ENCODE assay signal across 10 cellular contexts in genomic region chr6:57313711-57314471, GRCh38. TPM values are rescaled to one million over a fixed set of nuclear protein-coding genes. Genes with fewer than 3 reads are reported as not detected.
DNase-seq lines count a peak whose midpoint lies in the region; ATAC-seq, FAIRE-seq and TF ChIP-seq lines count a peak whose summit lies in the region.
"Had no signal": no experiment of that assay in that cellular context is flagged by ENCODE, and none has a peak within 500 bp of the region (broad histone marks: within the 10 kb centered on the region; RNA-seq: fewer than 3 reads in every experiment).

No MANE protein-coding gene starts in this region.

- H3K36me3 ChIP-seq in HepG2 (replicated peaks in 1 of 2; ENCODE audit: control insufficient read depth in 1 of 2, insufficient read depth in 2 of 2, low read length in 2 of 2), result no peaks in the 10 kb centered on the region; a peak in 1 of 5 replicates
- no peaks in the 10 kb centered on the region for H3K36me3 ChIP-seq in right lobe of liver
- peaks cover under 1% of the 10 kb centered on the region for H3K36me3 ChIP-seq in mesodermal cell (ENCODE audit: control insufficient read depth, insufficient read depth, low read length)

- FAIRE-seq in HepG2 (lab: Jason Lieb, UNC), result no peak

- peaks cover 2% of the 10 kb centered on the region for H3K27me3 Mint-ChIP-seq in activated CD4-positive, alpha-beta T cell treated with anti-CD3 and anti-CD28 coated beads for 36 hours

- ATAC-seq in HepG2 (no peak), right lobe of liver (no peak), HG03442 (IDR thresholded peaks at IDR 0.05; ENCODE audit: unreplicated experiment) (no peak)
- no peak for ATAC-seq in activated CD4-positive, alpha-beta T cell treated with anti-CD3 and anti-CD28 coated beads for 36 hours
- ATAC-seq in activated CD4-positive, CD25-positive, alpha-beta regulatory T cell treated with anti-CD3 and anti-CD28 coated beads, Interleukin-2, amount 50 U/mL, for 24 hours, result no peak

- TF ChIP-seq POLR2A in HepG2 (IDR thresholded peaks at IDR 0.05; ENCODE audit: insufficient read depth in 1 of 2, low read depth in 2 of 2, low read length in 2 of 2), result no peak
- TF ChIP-seq POLR2A in right lobe of liver (IDR thresholded peaks at IDR 0.05), result no peak

- H3K4me1 ChIP-seq in HepG2 (ENCODE audit: insufficient read depth, low read length) (peaks cover 34% of the 10 kb centered on the region), right lobe of liver (peaks cover 0 to 5% (median 0%) of the 10 kb centered on the region in 4 donors), mesodermal cell (ENCODE audit: control insufficient read depth, insufficient read depth, low read length, poor library complexity, severe bottlenecking) (peaks cover 18% of the 10 kb centered on the region)

- CTCF ChIA-PET in HepG2 (lab: Yijun Ruan, JAX; ENCODE audit: low intra/inter-chr PET ratio, low total read pairs), result interaction anchor here (3.8 kb wide), 1 partner anchor 410 kb away, joined by 39 read pairs; no protein-coding TSS in a partner anchor
- CTCF ChIA-PET in activated CD4-positive, alpha-beta T cell treated with anti-CD3 and anti-CD28 coated beads for 36 hours (lab: Charles Lee), result interaction anchor here (0.9 to 4.7 kb wide), 7 partner anchors 8 to 411 kb away, joined by 3 to 80 read pairs (median 4); no protein-coding TSS in a partner anchor

- H3K9ac ChIP-seq in HepG2 (ENCODE audit: insufficient read depth, low read depth, low read length), result no peak overlapping the region

- BruUV-seq in HepG2 (replicated peaks; lab: Mats Ljungman, UMichigan), result no TSS peak

- POLR2A ChIA-PET in HepG2 (lab: Yijun Ruan, JAX), result no interaction called here
- POLR2A ChIA-PET in activated CD4-positive, alpha-beta T cell treated with anti-CD3 and anti-CD28 coated beads for 36 hours (lab: Charles Lee), result no interaction called here

- TF ChIP-seq RAD21 in HepG2 (CRISPR knock-in tag; IDR thresholded peaks at IDR 0.05), result no peak

- no peak for DNase-seq in HepG2 (ENCODE audit: low spot score)
- DNase-seq in right lobe of liver, result no peak
- DNase-seq in cerebellar cortex (ENCODE audit: low spot score), result peak; percentile 12
- no peak for DNase-seq in activated CD4-positive, alpha-beta T cell treated with anti-CD3 and anti-CD28 coated beads for 36 hours
- no peak for DNase-seq in NCI-H1694 treated with DMSO at 0.1 percent for 48 hours (lab: John Stamatoyannopoulos, UW)
- DNase-seq: NCI-H2029 had no signal

- H3K4me3 ChIP-seq in HepG2 (replicated peaks in 1 of 3; ENCODE audit: insufficient read depth in 1 of 3, low read depth in 2 of 3, low read length in 3 of 3) (no peak overlapping the region), right lobe of liver (no peak overlapping the region), mesodermal cell (ENCODE audit: extremely low read depth, insufficient read depth, low read length, poor library complexity, severe bottlenecking) (no peak overlapping the region)

- H3K9me3 ChIP-seq in HepG2 (ENCODE audit: low read length) (no peaks in the 10 kb centered on the region), right lobe of liver (no peaks in the 10 kb centered on the region), mesodermal cell (ENCODE audit: control insufficient read depth, low read length) (no peaks in the 10 kb centered on the region)

- H3K27ac ChIP-seq in HepG2 (ENCODE audit: extremely low read length, insufficient read depth, low read length) (no peak overlapping the region), right lobe of liver (no peak overlapping the region), mesodermal cell (ENCODE audit: low read depth, low read length, severe bottlenecking) (peak overlapping the region; percentile 52)

- WGBS in HepG2 (ENCODE audit: low lambda C conversion rate), result 37% methylated on average over 12 of the region's 12 CpGs
- WGBS in right lobe of liver (ENCODE audit: insufficient coverage, low coverage, low lambda C conversion rate, missing lambda C conversion rate), result 48% methylated on average over 8 of the region's 12 CpGs
- 79 to 88% methylated on average over 7 to 10 of the region's 12 CpGs for WGBS in mesodermal cell (ENCODE audit: insufficient coverage in 2 of 2), 2 experiments

- H3K27me3 ChIP-seq in HepG2 (ENCODE audit: control insufficient read depth in 1 of 2, insufficient read depth in 2 of 2, low read length in 2 of 2) (no peaks in the 10 kb centered on the region; a peak in 1 of 5 replicates), right lobe of liver (no peaks in the 10 kb centered on the region)

- TF ChIP-seq EP300 in HepG2 (IDR thresholded peaks at IDR 0.05; ENCODE audit: low read depth in 2 of 2, low read length in 2 of 2) (no peak), HepG2 (CRISPR knock-in tag; IDR thresholded peaks at IDR 0.05; ENCODE audit: borderline replicate concordance) (no peak)

- H3K79me2 ChIP-seq in HepG2 (ENCODE audit: insufficient read depth, low read length), result peaks cover 14% of the 10 kb centered on the region

- no peaks in the 10 kb centered on the region for H4K20me1 ChIP-seq in HepG2 (ENCODE audit: insufficient read depth, low read length)

- H2AFZ ChIP-seq in HepG2 (ENCODE audit: low read length), result peak overlapping the region; percentile 1

- peak overlapping the region; percentile 41 for H3K4me2 ChIP-seq in HepG2 (ENCODE audit: low read depth, low read length)

- in situ Hi-C loops in HepG2 (cut with HindIII; ENCODE audit: extremely low pct_ligation_motif_present, low pct_unique_long_range_greater_than_20kb), result loop anchor here (10.0 to 25.0 kb wide), 2 partner anchors 49 to 277 kb away; partner anchors contain the start of gene KIAA1586

- intact Hi-C loops in HepG2 (cut with micrococcal nuclease; ENCODE audit: unreplicated experiment), result loop anchor here (10.0 kb wide), 2 partner anchors 219 to 289 kb away; partner anchors contain the start of gene ZNF451
- intact Hi-C loops in right lobe of liver (cut with DNase I), result loop anchor here in 1 of 2 donors (10.0 kb wide), 1 partner anchor 409 kb away; no protein-coding TSS in a partner anchor
- intact Hi-C loops in activated CD4-positive, alpha-beta T cell treated with anti-CD3 and anti-CD28 coated beads for 36 hours (cut with DNase I, micrococcal nuclease), result no loop called here

- no peak overlapping the region for H3K4me3 Mint-ChIP-seq in activated CD4-positive, alpha-beta T cell treated with anti-CD3 and anti-CD28 coated beads for 36 hours
- H3K4me3 Mint-ChIP-seq: CD14-positive monocyte had no signal

- no peaks in the 10 kb centered on the region for H3K9me3 Mint-ChIP-seq in activated CD4-positive, alpha-beta T cell treated with anti-CD3 and anti-CD28 coated beads for 36 hours (ENCODE audit: low read depth)

- peaks cover 11% of the 10 kb centered on the region for H3K36me3 Mint-ChIP-seq in activated CD4-positive, alpha-beta T cell treated with anti-CD3 and anti-CD28 coated beads for 36 hours (ENCODE audit: low read depth)

- TF ChIP-seq CTCF in HepG2 (CRISPR knock-in tag; IDR thresholded peaks at IDR 0.05) (0 out of 2 replicates have a peak, but pooled peaks have one; percentile 19), right lobe of liver (IDR thresholded peaks at IDR 0.05) (no peak)

- H3K4me1 Mint-ChIP-seq in activated CD4-positive, alpha-beta T cell treated with anti-CD3 and anti-CD28 coated beads for 36 hours, result peaks cover 11% of the 10 kb centered on the region

- H3K27ac Mint-ChIP-seq in activated CD4-positive, alpha-beta T cell treated with anti-CD3 and anti-CD28 coated beads for 36 hours, result no peak overlapping the region
- H3K27ac Mint-ChIP-seq: CD14-positive monocyte had no signal

TF ChIP-seq in HepG2, 621 proteins besides CTCF, POLR2A, EP300 and RAD21:
- peak; percentile 46; the same call in 1 of the 2 replicates for TF ChIP-seq TFAP4 (IDR thresholded peaks at IDR 0.05; ENCODE audit: borderline replicate concordance, low read depth)
- TF ChIP-seq TARDBP (CRISPR knock-in tag; IDR thresholded peaks at IDR 0.05), result no peak

RNA-seq across cellular contexts. Expression of gene PRIM2, which starts 3.5 kb away (rescaled TPM):
- 52.7 and 70.0 TPM in 2 replicates for total RNA-seq in HepG2 (2016; rRNA removed; fragmentation: Illumina TruSeq; extraction: Trizol)
- 21.1 and 24.9 TPM in 2 replicates for total RNA-seq in HepG2 (2016; cell fraction: cytosol; rRNA removed; fragmentation: Illumina TruSeq; extraction: Trizol; ENCODE audit: low read depth)
- total RNA-seq in HepG2 (2016; cell fraction: insoluble cytoplasmic fraction; rRNA removed; fragmentation: Illumina TruSeq; extraction: Trizol), result 53.8 and 69.9 TPM in 2 replicates
- 21.4 and 27.4 TPM in 2 replicates for total RNA-seq in HepG2 (2016; cell fraction: membrane; rRNA removed; fragmentation: Illumina TruSeq; extraction: Trizol)
- total RNA-seq in HepG2 (2016; cell fraction: nucleus; rRNA removed; fragmentation: Illumina TruSeq; extraction: Trizol), result 63.1 and 70.3 TPM in 2 replicates
- polyA plus RNA-seq in HepG2 (2011; rRNA removed), result 4.9 and 8.0 TPM in 2 replicates
- 4.5 and 5.6 TPM in 2 replicates for polyA plus RNA-seq in HepG2 (2011; cell fraction: cytosol; rRNA removed)
- polyA plus RNA-seq in HepG2 (2011; cell fraction: nucleus; rRNA removed), result 2.9 and 4.4 TPM in 2 replicates
- 6.9 and 12.3 TPM in 2 replicates for polyA plus RNA-seq in HepG2 (2012)
- polyA plus RNA-seq in HepG2 (2016; cell fraction: cytosol; fragmentation: Illumina TruSeq; extraction: Trizol; ENCODE audit: low read depth), result 3.8 and 4.0 TPM in 2 replicates
- 39.7 and 42.9 TPM in 2 replicates for polyA plus RNA-seq in HepG2 (2016; cell fraction: insoluble cytoplasmic fraction; fragmentation: Illumina TruSeq; extraction: Trizol; ENCODE audit: low read depth)
- polyA plus RNA-seq in HepG2 (2016; cell fraction: membrane; fragmentation: Illumina TruSeq; extraction: Trizol; ENCODE audit: low read depth), result 5.8 and 6.9 TPM in 2 replicates
- polyA plus RNA-seq in HepG2 (2016; cell fraction: nucleus; fragmentation: Illumina TruSeq; extraction: Trizol; ENCODE audit: insufficient read depth, low read depth), result 15.2 and 17.9 TPM in 2 replicates
- 14.8 and 39.2 TPM in 2 replicates for polyA minus RNA-seq in HepG2 (2011; rRNA and poly(A)+ RNA removed; ENCODE audit: low replicate concordance)
- 8.8 and 11.7 TPM in 2 replicates for polyA minus RNA-seq in HepG2 (2011; cell fraction: cytosol; rRNA and poly(A)+ RNA removed)
- polyA minus RNA-seq in HepG2 (2011; cell fraction: nucleus; rRNA and poly(A)+ RNA removed), result 54.1 and 58.5 TPM in 2 replicates
- 1 to 10 TPM; 2.8 to 5.8 (median 3.7) TPM for total RNA-seq in right lobe of liver
- 13.2 TPM for polyA plus RNA-seq in mesodermal cell (2013, experiment 1 of 2)
- 16.6 TPM for polyA plus RNA-seq in mesodermal cell (2013, experiment 2 of 2)
- total RNA-seq in activated CD4-positive, alpha-beta T cell treated with anti-CD3 and anti-CD28 coated beads for 36 hours, result 10 to 100 TPM; 36.4 to 42.3 TPM
